In genomic region chr6:131282417-131282816, GRCh38 we compare ENCODE assay signal across 26 cellular contexts.
"Had no signal": no experiment of that assay in that cellular context is flagged by ENCODE, and none has a peak within 500 bp of the region (broad histone marks: within the 10 kb centered on the region; RNA-seq: fewer than 3 reads in every experiment).

No MANE protein-coding gene starts in this region.

- H3K9me3 ChIP-seq: body of pancreas, pancreas, psoas muscle, right atrium auricular region, vagina had no signal

- H3K4me3 Mint-ChIP-seq: mesothelial cell of epicardium, nephron, WTC11 had no signal

- H3K36me3 ChIP-seq: pancreas, right atrium auricular region had no signal

- H3K4me1 ChIP-seq: pancreas, psoas muscle, vagina had no signal

- H3K27me3 ChIP-seq: body of pancreas, pancreas, right atrium auricular region, vagina had no signal

- H3K36me3 Mint-ChIP-seq: stimulated activated effector memory CD8-positive, alpha-beta T cell treated with anti-CD3 and anti-CD28 coated beads, Interleukin-12 subunit alpha, Interleukin-12 subunit beta, amount 100 ng/mL, for 72 hours had no signal

- H3K27ac ChIP-seq: psoas muscle, right atrium auricular region, vagina had no signal

- DNase-seq: activated CD4-positive, alpha-beta T cell treated with anti-CD3 and anti-CD28 coated beads, Interleukin-2, amount 50 U/mL, for 4 hours; activated CD8-positive, alpha-beta memory T cell treated with anti-CD3 and anti-CD28 coated beads for 24 hours; activated CD8-positive, alpha-beta memory T cell treated with anti-CD3 and anti-CD28 coated beads, Interleukin-2, amount 50 U/mL, for 4 hours; activated naive CD4-positive, alpha-beta T cell; activated T-cell treated with anti-CD3 and anti-CD28 coated beads, Interleukin-2, amount 50 U/mL, for 24 hours; body of pancreas; dermis blood vessel endothelial cell; effector memory CD8-positive, alpha-beta T cell; foreskin melanocyte; immature natural killer cell; left ventricle myocardium superior; mammary epithelial cell; pancreas; psoas muscle; stimulated activated CD4-positive, alpha-beta T cell treated with anti-CD3 and anti-CD28 coated beads, Interleukin-1b, Interleukin-23, amount 100 ng/mL, for 48 hours; stimulated activated naive CD8-positive, alpha-beta T cell treated with anti-CD3 and anti-CD28 coated beads, Interleukin-15, amount 100 ng/mL, for 72 hours; T-helper 1 cell; trophoblast cell had no signal

- H3K27me3 Mint-ChIP-seq: activated T-cell treated with anti-CD3 and anti-CD28 coated beads, Interleukin-2, amount 50 U/mL, for 24 hours; activated T-helper 17 cell treated with anti-CD3 and anti-CD28 coated beads, Interleukin-2, amount 50 U/mL, for 72 hours; effector memory CD8-positive, alpha-beta T cell; stimulated activated naive CD8-positive, alpha-beta T cell treated with anti-CD3 and anti-CD28 coated beads, Interleukin-15, amount 100 ng/mL, for 72 hours had no signal

- H3K9me3 Mint-ChIP-seq: activated T-helper 17 cell treated with anti-CD3 and anti-CD28 coated beads, Interleukin-2, amount 50 U/mL, for 72 hours; immature natural killer cell; nephron had no signal

- H3K4me1 Mint-ChIP-seq: nephron had no signal

- H3K4me3 ChIP-seq: body of pancreas, pancreas, psoas muscle, right atrium auricular region, vagina had no signal

- ATAC-seq: esophagus mucosa; psoas muscle; stimulated activated effector memory CD8-positive, alpha-beta T cell treated with anti-CD3 and anti-CD28 coated beads, Interleukin-12 subunit alpha, Interleukin-12 subunit beta, amount 100 ng/mL, for 72 hours had no signal
